16 cellular contexts compared by ENCODE assay signal in the genomic region with DNA sequence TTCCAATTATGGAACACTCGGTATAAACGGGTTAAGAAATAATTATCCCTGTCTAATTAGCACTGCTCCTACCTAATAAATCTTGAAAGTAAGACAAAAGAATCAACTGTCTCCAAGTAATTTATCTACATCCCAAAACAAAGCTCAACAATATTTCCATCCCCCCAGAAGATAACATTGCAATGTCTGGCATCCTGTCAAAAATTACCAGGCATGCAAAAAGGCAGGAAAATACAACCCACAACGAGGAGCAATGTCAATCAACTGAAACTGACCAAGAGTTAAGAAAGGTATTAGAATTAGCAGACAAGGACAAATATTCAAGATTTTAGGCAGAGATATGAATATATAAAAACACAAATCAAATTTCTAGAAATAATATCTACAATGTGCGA.
DNase-seq lines count a peak whose midpoint lies in the region; ATAC-seq and TF ChIP-seq lines count a peak whose summit lies in the region.
"Had no signal": no experiment of that assay in that cellular context is flagged by ENCODE, and none has a peak within 500 bp of the region (broad histone marks: within the 10 kb centered on the region; RNA-seq: fewer than 3 reads in every experiment).

No MANE protein-coding gene starts in this region.

- no TSS peak for BruUV-seq in PC-3 (replicated peaks; lab: Mats Ljungman, UMichigan)

- 66 to 67% methylated on average over 4 of the region's 4 CpGs for WGBS in thyroid gland, 2 donors

- no peak for TF ChIP-seq CTCF in PC-3 (conservative IDR thresholded peaks at IDR 0.05; ENCODE audit: low read depth, low read length)
- TF ChIP-seq CTCF in ascending aorta (IDR thresholded peaks at IDR 0.05), result no peak
- TF ChIP-seq CTCF in thyroid gland (IDR thresholded peaks at IDR 0.05), result no peak

- ATAC-seq in PC-3, result no peak
- ATAC-seq in GM18907 (IDR thresholded peaks at IDR 0.05; ENCODE audit: unreplicated experiment), result no peak

- H3K9ac ChIP-seq in PC-3 (ENCODE audit: low read length), result no peak overlapping the region

- peak overlapping the region; percentile 61 for H3K4me2 ChIP-seq in PC-3 (ENCODE audit: low read length)

- H4K20me1 ChIP-seq in PC-3 (ENCODE audit: low read length), result peaks cover 8% of the 10 kb centered on the region; the same call in 1 of the 2 replicates

- no peak for TF ChIP-seq POLR2A in thyroid gland (IDR thresholded peaks at IDR 0.05)

- no peaks in the 10 kb centered on the region for H3K27me3 ChIP-seq in PC-3 (ENCODE audit: low read length)
- no peaks in the 10 kb centered on the region for H3K27me3 ChIP-seq in ascending aorta
- H3K27me3 ChIP-seq in thyroid gland, result no peaks in the 10 kb centered on the region
- H3K27me3 ChIP-seq: Peyer's patch had no signal

- H3K27ac ChIP-seq in PC-3 (ENCODE audit: low read length) (peak overlapping the region; percentile 60), ascending aorta (peak overlapping the region; percentile 20 to 65), thyroid gland (peak overlapping the region; percentile 5 to 57 (median 44))
- H3K27ac ChIP-seq: Peyer's patch had no signal

- H3F3A ChIP-seq in PC-3 (ENCODE audit: low read length, unreplicated experiment), result peaks cover 8% of the 10 kb centered on the region

- no peaks in the 10 kb centered on the region for H3K9me2 ChIP-seq in PC-3 (replicated peaks; ENCODE audit: low read length)

- H3K9me3 ChIP-seq in PC-3 (ENCODE audit: low read length) (no peaks in the 10 kb centered on the region), ascending aorta (peaks cover 6% of the 10 kb centered on the region in 2 donors), thyroid gland (no peaks in the 10 kb centered on the region)
- H3K9me3 ChIP-seq: Peyer's patch had no signal

- H3K79me2 ChIP-seq in PC-3 (ENCODE audit: low read length), result peaks cover 87% of the 10 kb centered on the region

- CTCF ChIA-PET in PC-3 (lab: Charles Lee), result no interaction called here

- no peak overlapping the region for H3K4me3 ChIP-seq in PC-3 (ENCODE audit: low read length)
- H3K4me3 ChIP-seq in ascending aorta, result no peak overlapping the region
- no peak overlapping the region for H3K4me3 ChIP-seq in thyroid gland (replicated peaks in 1 of 3)
- H3K4me3 ChIP-seq: Peyer's patch had no signal

- DNase-seq in PC-3, result peak; percentile 22
- DNase-seq in ascending aorta (ENCODE audit: low spot score in 2 of 2), result no peak
- DNase-seq in kidney tubule cell (ENCODE audit: low spot score), result peak; percentile 27
- no peak for DNase-seq in thyroid gland
- DNase-seq in stimulated activated CD4-positive, alpha-beta T cell treated with anti-CD3 and anti-CD28 coated beads, Interleukin-1b, Interleukin-23, amount 100 ng/mL, for 48 hours, result no peak
- no peak for DNase-seq in NCI-H2171 treated with DMSO at 0.1 percent for 48 hours (lab: John Stamatoyannopoulos, UW)
- DNase-seq: Caco-2; CD4-positive, CD25-positive, alpha-beta regulatory T cell; DMS153; NCI-H1436; NCI-H2029; NCI-H2171; NCI-H510A; Peyer's patch; SHP77 treated with DMSO at 0.1 percent for 48 hours had no signal

- H3K36me3 ChIP-seq in PC-3 (ENCODE audit: low read depth, low read length) (no peaks in the 10 kb centered on the region; the same call in 1 of the 2 replicates), ascending aorta (no peaks in the 10 kb centered on the region), thyroid gland (no peaks in the 10 kb centered on the region)
- H3K36me3 ChIP-seq: Peyer's patch had no signal

- POLR2A ChIA-PET in PC-3 (lab: Charles Lee; ENCODE audit: unreplicated experiment), result no interaction called here

- H3K4me1 ChIP-seq in PC-3 (ENCODE audit: insufficient read depth, low read length), result peaks cover 26% of the 10 kb centered on the region
- H3K4me1 ChIP-seq in ascending aorta, result peaks cover 3 to 41% of the 10 kb centered on the region in 2 donors
- H3K4me1 ChIP-seq in thyroid gland, result peaks cover 36 to 37% of the 10 kb centered on the region in 2 donors

- H2AFZ ChIP-seq in PC-3 (ENCODE audit: low read length), result no peak overlapping the region

- intact Hi-C loops in PC-3 (cut with micrococcal nuclease), result no loop called here
- intact Hi-C loops in ascending aorta (cut with DNase I), result loop anchor here (2.0 kb wide), 1 partner anchor 16 kb away; no protein-coding TSS in a partner anchor
- intact Hi-C loops in thyroid gland (cut with DNase I), result no loop called here

Comparison
In these comparisons a context has a peak if more than half of its experiments do, and no peak if none do; other contexts are left out.
1. DNase-seq: peak in PC-3 (single experiment) and kidney tubule cell (single experiment); none in ascending aorta (0 of 2), thyroid gland (0 of 2), stimulated activated CD4-positive, alpha-beta T cell treated with anti-CD3 and anti-CD28 coated beads, Interleukin-1b, Interleukin-23, amount 100 ng/mL, for 48 hours (single experiment) and NCI-H2171 treated with DMSO at 0.1 percent for 48 hours (single experiment).
2. Peak in every context shown above with its lines, with median percentiles within 50 percentile points of each other: H3K27ac ChIP-seq.